8 cellular contexts compared by ENCODE assay signal in the genomic region with DNA sequence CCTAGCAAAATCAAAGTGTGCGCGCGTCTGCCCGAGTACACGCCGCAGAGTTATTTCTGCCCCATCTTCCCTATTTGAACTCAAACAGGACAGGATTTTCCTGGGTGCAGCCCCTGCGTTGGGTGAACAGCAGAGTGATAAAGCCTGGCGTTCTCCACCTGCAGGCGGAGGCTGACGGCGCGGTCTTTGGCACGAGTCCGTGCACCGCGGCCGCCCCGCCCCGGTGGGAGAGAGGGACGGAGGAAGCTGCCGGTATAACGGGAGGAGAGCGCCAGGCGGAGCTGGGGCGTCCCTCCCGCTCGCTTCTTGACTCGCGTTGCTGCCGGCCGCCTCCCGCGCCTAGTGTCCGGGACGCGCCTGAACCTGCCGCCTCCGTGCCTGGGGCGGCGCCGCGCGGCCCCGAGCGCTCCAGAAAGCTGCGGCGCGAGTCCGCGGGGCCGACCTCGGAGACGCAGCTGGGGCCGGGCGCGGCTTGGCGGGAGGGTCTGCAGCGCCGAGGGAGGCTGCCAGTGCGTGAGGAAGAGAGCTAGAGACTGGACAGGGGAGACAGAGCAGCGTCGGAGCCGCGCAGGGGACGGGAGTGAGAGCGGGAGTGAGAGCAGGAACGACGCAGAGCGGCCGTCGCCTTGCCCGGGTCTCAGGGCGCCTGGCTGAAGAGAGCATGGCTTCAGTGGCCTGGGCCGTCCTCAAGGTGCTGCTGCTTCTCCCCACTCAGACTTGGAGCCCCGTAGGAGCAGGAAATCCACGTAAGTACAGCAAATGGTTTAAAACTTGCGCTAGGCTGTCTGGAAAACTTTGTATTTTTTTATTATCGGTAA.
DNase-seq lines count a peak whose midpoint lies in the region; ATAC-seq and TF ChIP-seq lines count a peak whose summit lies in the region.
"Not testable (repeated sequence)": the region's sequence is repeated elsewhere in the genome, so short reads cannot be mapped to it uniquely, and the experiment has no call there.

No MANE protein-coding gene starts in this region.

- not testable (repeated sequence) for H3K9me3 ChIP-seq in HUES6 (ENCODE audit: control insufficient read depth, insufficient read depth, low read depth, low read length); iPS-20b (ENCODE audit: insufficient read depth, low read depth, low read length)

- CTCF ChIA-PET in AG04449 (lab: Yijun Ruan, JAX); WTC11 (lab: Charles Lee); MCF 10A (lab: Yijun Ruan, JAX): not testable (repeated sequence)

- H3K4me1 Mint-ChIP-seq in WTC11; MCF 10A (ENCODE audit: insufficient read depth, unreplicated experiment); nephron progenitor cell: not testable (repeated sequence)

- TF ChIP-seq CTCF in AG04449 (IDR thresholded peaks at IDR 0.05; ENCODE audit: insufficient read depth, low read length, missing control alignments); WTC11 (IDR thresholded peaks at IDR 0.05); MCF 10A (IDR thresholded peaks at IDR 0.05; ENCODE audit: unreplicated experiment); fibroblast of pulmonary artery (IDR thresholded peaks at IDR 0.05; ENCODE audit: low read length, missing control alignments); nephron progenitor cell (IDR thresholded peaks at IDR 0.05): not testable (repeated sequence)

- H3K9me3 Mint-ChIP-seq in WTC11; MCF 10A (ENCODE audit: unreplicated experiment); nephron progenitor cell: not testable (repeated sequence)

- not testable (repeated sequence) for H3K36me3 ChIP-seq in HUES6 (ENCODE audit: control insufficient read depth, insufficient read depth, low read length); iPS-20b (ENCODE audit: insufficient read depth, low read depth, low read length)

- peak overlapping the region; percentile 65 for H3K4me3 Mint-ChIP-seq in WTC11
- H3K4me3 Mint-ChIP-seq in MCF 10A (ENCODE audit: unreplicated experiment): peak overlapping the region; percentile 65
- peak overlapping the region; percentile 75 for H3K4me3 Mint-ChIP-seq in nephron progenitor cell

- not testable (repeated sequence) for H3K36me3 Mint-ChIP-seq in WTC11; MCF 10A (ENCODE audit: insufficient read depth, unreplicated experiment); nephron progenitor cell (ENCODE audit: low read depth)

- not testable (repeated sequence) for H3K27me3 ChIP-seq in HUES6 (ENCODE audit: control insufficient read depth, insufficient read depth, low read length); iPS-20b (ENCODE audit: insufficient read depth, low read length)

- intact Hi-C loops in MCF 10A (cut with micrococcal nuclease): not testable (repeated sequence)

- BruUV-seq in MCF 10A (replicated peaks; lab: Mats Ljungman, UMichigan): not testable (repeated sequence)

- not testable (repeated sequence) for H3K9ac ChIP-seq in HUES6 (ENCODE audit: low read length); iPS-20b (ENCODE audit: low read depth, low read length)

- not testable (repeated sequence) for H3K27me3 Mint-ChIP-seq in WTC11 (ENCODE audit: low read depth); MCF 10A (ENCODE audit: insufficient read depth, unreplicated experiment); nephron progenitor cell (ENCODE audit: low read depth, poor library complexity)

- POLR2A ChIA-PET in AG04449 (lab: Yijun Ruan, JAX); WTC11 (lab: Charles Lee); MCF 10A (lab: Yijun Ruan, JAX): not testable (repeated sequence)

- not testable (repeated sequence) for DNase-seq in AG04449 (ENCODE audit: low read depth, low spot score)
- DNase-seq in WTC11 (ENCODE audit: low spot score) (peak; percentile 79), MCF 10A (ENCODE audit: unreplicated experiment) (peak; percentile 44), fibroblast of pulmonary artery (ENCODE audit: low read depth) (peak; percentile 24), nephron progenitor cell (peak; percentile 66)
- DNase-seq in stimulated activated CD4-positive, alpha-beta T cell treated with anti-CD3 and anti-CD28 coated beads, Interleukin-12 subunit alpha, Interleukin-12 subunit beta, amount 100 ng/mL, for 24 hours (ENCODE audit: low read depth in 2 of 2): peak; percentile 0

- H3K4me3 ChIP-seq in AG04449 (ENCODE audit: low read depth, low read length) (peak overlapping the region; percentile 23; the same call in 1 of the 2 replicates), HUES6 (ENCODE audit: low read depth, low read length) (peak overlapping the region; percentile 45), fibroblast of pulmonary artery (replicated peaks; ENCODE audit: low read depth, low read length) (peak overlapping the region; percentile 45), iPS-20b (ENCODE audit: low read length) (peak overlapping the region; percentile 50; the same call in 1 of the 2 replicates)

- H3K27ac ChIP-seq in HUES6 (ENCODE audit: low read depth, low read length); iPS-20b (ENCODE audit: low read length): not testable (repeated sequence)

- peak; percentile 71 for ATAC-seq in WTC11

- not testable (repeated sequence) for H3K27ac Mint-ChIP-seq in WTC11; MCF 10A (ENCODE audit: low read depth, unreplicated experiment); nephron progenitor cell

- not testable (repeated sequence) for H3K4me1 ChIP-seq in HUES6 (ENCODE audit: control insufficient read depth, insufficient read depth, low read length); iPS-20b (ENCODE audit: insufficient read depth, low read length)
